Comparison of ENCODE assay signal across 8 cellular contexts in genomic region chr9:129336601-129337286, GRCh38.
DNase-seq lines count a peak whose midpoint lies in the region; ATAC-seq and TF ChIP-seq lines count a peak whose summit lies in the region.

No MANE protein-coding gene starts in this region.

- peak; percentile 56 to 60 for ATAC-seq in activated T-cell treated with anti-CD3 and anti-CD28 coated beads, Interleukin-2, amount 50 U/mL, for 72 hours (replicated peaks in 1 of 2)

- DNase-seq in HT-29 (ENCODE audit: low spot score) (peak; percentile 59), fibroblast of pulmonary artery (ENCODE audit: low read depth) (peak; percentile 69), progenitor cell of endocrine pancreas (ENCODE audit: low spot score, unreplicated experiment) (no peak), NCI-H1092 (lab: John Stamatoyannopoulos, UW) (no peak), SKM-1 (lab: John Stamatoyannopoulos, UW; ENCODE audit: unreplicated experiment) (no peak), DMS79 treated with DMSO at 0.1 percent for 48 hours (lab: John Stamatoyannopoulos, UW) (no peak), GOT3 (lab: John Stamatoyannopoulos, UW) (no peak)
- peak; percentile 33 to 43 for DNase-seq in activated T-cell treated with anti-CD3 and anti-CD28 coated beads, Interleukin-2, amount 50 U/mL, for 72 hours

- H3K9me3 Mint-ChIP-seq in activated T-cell treated with anti-CD3 and anti-CD28 coated beads, Interleukin-2, amount 50 U/mL, for 72 hours: no peaks in the 10 kb centered on the region
- H3K9me3 Mint-ChIP-seq in progenitor cell of endocrine pancreas (ENCODE audit: low read depth): no peaks in the 10 kb centered on the region

- no peak overlapping the region for H3K4me3 ChIP-seq in fibroblast of pulmonary artery (replicated peaks; ENCODE audit: low read depth, low read length)

- peaks cover 6% of the 10 kb centered on the region for H3K27me3 Mint-ChIP-seq in activated T-cell treated with anti-CD3 and anti-CD28 coated beads, Interleukin-2, amount 50 U/mL, for 72 hours (ENCODE audit: low read depth)
- H3K27me3 Mint-ChIP-seq in progenitor cell of endocrine pancreas: peaks cover 4% of the 10 kb centered on the region

- peak overlapping the region; percentile 82 to 85 for H3K4me3 Mint-ChIP-seq in activated T-cell treated with anti-CD3 and anti-CD28 coated beads, Interleukin-2, amount 50 U/mL, for 72 hours
- H3K4me3 Mint-ChIP-seq in progenitor cell of endocrine pancreas (ENCODE audit: low read depth): peak overlapping the region; percentile 66

- H3K4me1 Mint-ChIP-seq in activated T-cell treated with anti-CD3 and anti-CD28 coated beads, Interleukin-2, amount 50 U/mL, for 72 hours (ENCODE audit: low read depth): peaks cover 29% of the 10 kb centered on the region
- H3K4me1 Mint-ChIP-seq in progenitor cell of endocrine pancreas (ENCODE audit: low read depth): peaks cover 22% of the 10 kb centered on the region

- H3K36me3 Mint-ChIP-seq in activated T-cell treated with anti-CD3 and anti-CD28 coated beads, Interleukin-2, amount 50 U/mL, for 72 hours (ENCODE audit: insufficient read depth in 2 of 2): peaks cover 0 to 3% of the 10 kb centered on the region in 2 donors
- H3K36me3 Mint-ChIP-seq in progenitor cell of endocrine pancreas (ENCODE audit: insufficient read depth): no peaks in the 10 kb centered on the region

- H3K27ac Mint-ChIP-seq in activated T-cell treated with anti-CD3 and anti-CD28 coated beads, Interleukin-2, amount 50 U/mL, for 72 hours: no peak overlapping the region
- H3K27ac Mint-ChIP-seq in progenitor cell of endocrine pancreas: peak overlapping the region; percentile 60

- no peak for TF ChIP-seq CTCF in fibroblast of pulmonary artery (IDR thresholded peaks at IDR 0.05; ENCODE audit: low read length, missing control alignments)
- TF ChIP-seq CTCF in progenitor cell of endocrine pancreas (IDR thresholded peaks at IDR 0.05; ENCODE audit: unreplicated experiment): no peak

Comparison
In these comparisons a context has a peak if more than half of its experiments do, and no peak if none do; other contexts are left out.
1. DNase-seq: peak in HT-29 (single experiment), activated T-cell treated with anti-CD3 and anti-CD28 coated beads, Interleukin-2, amount 50 U/mL, for 72 hours (2 of 2) and fibroblast of pulmonary artery (single experiment); none in progenitor cell of endocrine pancreas (single experiment), NCI-H1092 (single experiment), SKM-1 (single experiment), DMS79 treated with DMSO at 0.1 percent for 48 hours (single experiment) and GOT3 (single experiment).